In the genomic region with DNA sequence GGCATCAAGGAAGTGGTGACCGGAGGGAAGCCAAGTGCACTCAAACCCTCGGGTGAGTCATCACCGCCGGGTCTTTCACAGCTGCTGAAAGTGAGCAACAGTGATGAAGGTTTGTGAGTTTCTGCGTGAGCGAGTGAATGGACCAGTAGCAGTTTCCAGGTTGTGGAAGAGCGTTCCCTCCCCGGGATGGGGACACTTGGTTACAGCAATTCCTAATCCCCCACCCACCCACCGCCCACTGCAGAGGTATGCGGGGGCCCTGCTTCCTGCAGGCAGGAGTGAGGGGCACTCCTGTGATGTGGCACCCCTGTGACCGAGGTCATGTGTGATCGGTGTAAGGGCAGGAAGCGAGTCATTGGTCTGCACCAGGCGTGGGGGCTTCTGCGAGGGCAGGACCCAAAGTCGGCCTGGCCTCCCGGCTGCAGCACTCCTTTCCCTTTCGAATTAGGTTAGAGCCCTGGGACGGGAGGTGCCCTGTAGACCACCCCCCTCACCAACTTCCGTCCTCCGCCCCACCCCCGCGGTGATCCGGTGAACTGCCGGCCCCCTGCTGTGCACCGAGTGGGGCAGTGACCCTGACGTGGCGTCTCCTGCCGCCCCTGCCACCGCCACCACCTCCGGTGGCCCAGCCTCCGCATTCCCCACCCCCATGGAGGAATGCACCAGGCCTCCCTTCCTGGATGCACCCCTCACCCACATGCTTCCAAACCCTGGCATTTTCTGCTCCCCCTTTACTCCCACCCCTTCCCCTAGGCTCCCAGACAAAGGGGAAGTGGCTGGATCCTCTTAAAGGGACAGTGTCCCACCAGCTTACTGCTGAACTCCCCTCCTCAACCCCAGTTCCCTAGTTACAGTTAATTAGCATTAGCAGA, we compare ENCODE assay signal across 8 cellular contexts. TPM values are rescaled to one million over a fixed set of nuclear protein-coding genes. Genes with fewer than 3 reads are reported as not detected.
DNase-seq lines count a peak whose midpoint lies in the region; ATAC-seq, FAIRE-seq and TF ChIP-seq lines count a peak whose summit lies in the region.

No MANE protein-coding gene starts in this region.

- peak; percentile 80 for ATAC-seq in activated CD8-positive, alpha-beta T cell treated with anti-CD3 and anti-CD28 coated beads, Interleukin-2, amount 10 ng/mL, durations not matched to agents 7 days and 5 days

- H3K9me3 ChIP-seq in H1 (ENCODE audit: insufficient read depth in 2 of 2, low read depth in 1 of 2, low read length in 1 of 2) (peaks cover 3 to 10% of the 10 kb centered on the region in 2 experiments), mononuclear cell (ENCODE audit: low read depth, low read length) (no peaks in the 10 kb centered on the region)

- TF ChIP-seq RAD21 in H1 (IDR thresholded peaks at IDR 0.05 in 1 of 2, conservative IDR thresholded peaks at IDR 0.05 in 1 of 2; ENCODE audit: low read depth in 2 of 2, low read length in 2 of 2) = peak in 1 of 2 experiments; percentile 14; a peak in 1 of 4 replicates

- peak overlapping the region; percentile 65 to 73 for H3K4me2 ChIP-seq in H1 (ENCODE audit: insufficient read depth in 1 of 2, low read depth in 2 of 2, low read length in 2 of 2)

- H3K27me3 Mint-ChIP-seq in activated CD8-positive, alpha-beta T cell treated with anti-CD3 and anti-CD28 coated beads, Interleukin-2, amount 10 ng/mL, durations not matched to agents 7 days and 5 days (ENCODE audit: low read depth) = no peaks in the 10 kb centered on the region

- H2BK12ac ChIP-seq in H1 (ENCODE audit: low read depth, low read length) = peak overlapping the region; percentile 86

- in situ Hi-C loops in G401 (cut with HindIII; ENCODE audit: low sequenced_read_pairs) = no loop called here

- H3K4me1 ChIP-seq in H1 (replicated peaks in 1 of 4; ENCODE audit: control insufficient read depth in 3 of 4, insufficient read depth in 4 of 4, low read length in 3 of 4) (peaks cover 8 to 31% (median 26%) of the 10 kb centered on the region in 4 experiments), mononuclear cell (ENCODE audit: insufficient read depth, low read length) (peaks cover 32% of the 10 kb centered on the region)

- H2AK5ac ChIP-seq in H1 (ENCODE audit: low read depth, low read length) = peak overlapping the region; percentile 3; the same call in 1 of the 2 replicates

- H4K91ac ChIP-seq in H1 (replicated peaks; ENCODE audit: insufficient read length, low read length) = peak overlapping the region; percentile 50

- H3K23me2 ChIP-seq in H1 (ENCODE audit: low read depth, low read length) = no peaks in the 10 kb centered on the region; the same call in 1 of the 2 replicates

- peaks cover 0 to 12% of the 10 kb centered on the region in 2 experiments for H4K20me1 ChIP-seq in H1 (replicated peaks in 1 of 2; ENCODE audit: control insufficient read depth in 1 of 2, insufficient read depth in 2 of 2, low read length in 2 of 2)

- FAIRE-seq in H1 (lab: Jason Lieb, UNC) = peak; percentile 69

- H4K8ac ChIP-seq in H1 (ENCODE audit: extremely low read depth, insufficient read depth, low read length) = peak overlapping the region; percentile 88; the same call in 1 of the 2 replicates

- H2BK15ac ChIP-seq in H1 (ENCODE audit: low read length) = peak overlapping the region; percentile 72; the same call in 1 of the 2 replicates

- H3K27ac ChIP-seq in H1 (ENCODE audit: low read depth, low read length) = peak overlapping the region; percentile 52; the same call in 1 of the 2 replicates

- H3K36me3 Mint-ChIP-seq in activated CD8-positive, alpha-beta T cell treated with anti-CD3 and anti-CD28 coated beads, Interleukin-2, amount 10 ng/mL, durations not matched to agents 7 days and 5 days (ENCODE audit: low read depth) = peaks cover 37% of the 10 kb centered on the region

- no peaks in the 10 kb centered on the region for H3K9me3 Mint-ChIP-seq in activated CD8-positive, alpha-beta T cell treated with anti-CD3 and anti-CD28 coated beads, Interleukin-2, amount 10 ng/mL, durations not matched to agents 7 days and 5 days (ENCODE audit: insufficient read depth)

- H3K79me1 ChIP-seq in H1 (ENCODE audit: low read depth, low read length) = peaks cover 5% of the 10 kb centered on the region

- POLR2A ChIA-PET in activated CD8-positive, alpha-beta T cell treated with anti-CD3 and anti-CD28 coated beads, Interleukin-2, amount 10 ng/mL, durations not matched to agents 7 days and 5 days (lab: Charles Lee) = interaction anchor here (0.6 to 3.3 kb wide), 6 partner anchors 10 to 548 kb away, joined by 3 to 44 read pairs (median 4); a partner anchor contains a TSS
- POLR2A ChIA-PET in H1 (lab: Charles Lee; ENCODE audit: partially characterized antibody) = interaction anchor here (0.5 to 2.1 kb wide), 7 partner anchors 10 to 88 kb away, joined by 3 to 14 read pairs (median 3); a partner anchor contains a TSS

- no peak overlapping the region for H3K56ac ChIP-seq in H1 (replicated peaks; ENCODE audit: insufficient read length, low read depth, low read length)

- H3K4me1 Mint-ChIP-seq in activated CD8-positive, alpha-beta T cell treated with anti-CD3 and anti-CD28 coated beads, Interleukin-2, amount 10 ng/mL, durations not matched to agents 7 days and 5 days (ENCODE audit: low read depth) = peaks cover 39% of the 10 kb centered on the region

- peak overlapping the region; percentile 93 for H2BK5ac ChIP-seq in H1 (ENCODE audit: low read depth, low read length)

- H4K5ac ChIP-seq in H1 (ENCODE audit: insufficient read length, low read depth, low read length) = peak overlapping the region; percentile 53

- no peak overlapping the region for H2BK120ac ChIP-seq in H1 (replicated peaks; ENCODE audit: low read depth, low read length)

- H3K4me3 ChIP-seq in H1 (ENCODE audit: extremely low read depth in 1 of 4, insufficient read depth in 2 of 4, low read depth in 3 of 4, low read length in 4 of 4) (peak overlapping the region; percentile 1 to 51 (median 20); a peak in 6 of 8 replicates), mononuclear cell (ENCODE audit: low read length) (peak overlapping the region; percentile 53)

- H3K27me3 ChIP-seq in H1 (replicated peaks in 1 of 4; ENCODE audit: control insufficient read depth in 3 of 4, extremely low read depth in 1 of 4, insufficient read depth in 3 of 4, low read length in 3 of 4) (no peaks in the 10 kb centered on the region), mononuclear cell (ENCODE audit: insufficient read depth, low read length) (no peaks in the 10 kb centered on the region)

- no peak overlapping the region for H3K14ac ChIP-seq in H1 (ENCODE audit: insufficient read length)

- no peak overlapping the region for H2AFZ ChIP-seq in H1 (ENCODE audit: low read length)

- TF ChIP-seq EP300 in H1 (IDR thresholded peaks at IDR 0.05; ENCODE audit: borderline replicate concordance in 1 of 2, low read depth in 2 of 2, low read length in 2 of 2) = no peak

- DNase-seq in G401 (ENCODE audit: low spot score) (peak; percentile 32), H4 (ENCODE audit: low spot score) (peak; percentile 98), NCI-H2029 (lab: John Stamatoyannopoulos, UW) (peak; percentile 82), H1 (ENCODE audit: low read depth in 1 of 2, low spot score in 2 of 2) (peak; percentile 79 to 87), mesenteric fat pad (ENCODE audit: low spot score) (no peak)
- DNase-seq in activated CD8-positive, alpha-beta T cell treated with anti-CD3 and anti-CD28 coated beads, Interleukin-2, amount 10 ng/mL, durations not matched to agents 7 days and 5 days = peak; percentile 88
- peak; percentile 62 to 74 for DNase-seq in stimulated activated CD8-positive, alpha-beta memory T cell treated with anti-CD3 and anti-CD28 coated beads, Interleukin-2, amount 100 ng/mL, for 48 hours (ENCODE audit: low read depth in 2 of 2)

- H3K9ac ChIP-seq in H1 (replicated peaks in 1 of 4; ENCODE audit: extremely low read depth in 1 of 4, low read depth in 3 of 4, low read length in 3 of 4) = peak overlapping the region in 2 of 4 experiments; percentile 28 to 29; a peak in 3 of 7 replicates

- no peak overlapping the region for H3K4ac ChIP-seq in H1 (replicated peaks; ENCODE audit: insufficient read length, low read depth, low read length)

- 16% methylated on average over 20 of the region's 32 CpGs; no CpG with 5 or more reads in 1 of the 2 experiments for WGBS in H1 (ENCODE audit: extremely low coverage in 1 of 2, insufficient coverage in 1 of 2, insufficient read length in 1 of 2, insufficient replicate concordance in 2 of 2, low coverage in 1 of 2, low lambda C conversion rate in 2 of 2, missing lambda C conversion rate in 1 of 2), 2 experiments

- peak overlapping the region; percentile 80; the same call in 1 of the 2 replicates for H2BK20ac ChIP-seq in H1 (ENCODE audit: low read length)

- no peak for TF ChIP-seq CTCF in H1 (IDR thresholded peaks at IDR 0.05; ENCODE audit: control extremely low read depth in 1 of 3, insufficient read depth in 1 of 3, low read depth in 1 of 3, low read length in 3 of 3)

- H3K27ac Mint-ChIP-seq in activated CD8-positive, alpha-beta T cell treated with anti-CD3 and anti-CD28 coated beads, Interleukin-2, amount 10 ng/mL, durations not matched to agents 7 days and 5 days = peak overlapping the region; percentile 91

- peak overlapping the region; percentile 98 for H3K18ac ChIP-seq in H1 (ENCODE audit: extremely low read depth, low read length)

- H3K36me3 ChIP-seq in H1 (ENCODE audit: control insufficient read depth in 2 of 4, insufficient read depth in 4 of 4, low read length in 3 of 4) = peaks cover 6 to 27% (median 16%) of the 10 kb centered on the region in 4 experiments

- TF ChIP-seq POLR2A in H1 (IDR thresholded peaks at IDR 0.05; ENCODE audit: control extremely low read depth in 1 of 2, low read depth in 2 of 2, low read length in 2 of 2) = 0 out of 3 replicates have a peak, but pooled peaks of 1 of the 2 experiments have one; percentile 36

- H3K4me3 Mint-ChIP-seq in activated CD8-positive, alpha-beta T cell treated with anti-CD3 and anti-CD28 coated beads, Interleukin-2, amount 10 ng/mL, durations not matched to agents 7 days and 5 days = peak overlapping the region; percentile 87

- no peak overlapping the region for H3K23ac ChIP-seq in H1 (ENCODE audit: insufficient read length)

- peaks cover 0 to 5% of the 10 kb centered on the region in 2 experiments; a peak in 1 of 4 replicates for H3K79me2 ChIP-seq in H1 (ENCODE audit: control insufficient read depth in 1 of 2, insufficient read depth in 2 of 2, low read length in 2 of 2)

- CTCF ChIA-PET in activated CD8-positive, alpha-beta T cell treated with anti-CD3 and anti-CD28 coated beads, Interleukin-2, amount 10 ng/mL, durations not matched to agents 7 days and 5 days (lab: Charles Lee) = interaction anchor here (1.3 kb wide), 1 partner anchor 11 kb away, joined by 4 read pairs; a partner anchor contains a TSS
- CTCF ChIA-PET in H1 (lab: Charles Lee; ENCODE audit: partially characterized antibody) = interaction anchor here (0.6 to 2.6 kb wide), 4 partner anchors 11 to 112 kb away, joined by 3 to 10 read pairs (median 4); a partner anchor contains a TSS

RNA-seq across cellular contexts. Expression of a gene that starts 10.9 kb away (rescaled TPM):
- total RNA-seq in G401 (2014; rRNA removed; shearing (Covaris generic)) = 39.1 and 49.4 TPM in 2 replicates
- 44.0 and 47.6 TPM in 2 replicates for total RNA-seq in H4 (2014; rRNA removed; shearing (Covaris generic))
- total RNA-seq in activated CD8-positive, alpha-beta T cell treated with anti-CD3 and anti-CD28 coated beads, Interleukin-2, amount 10 ng/mL, durations not matched to agents 7 days and 5 days = 10 to 100 TPM; 33.5 to 37.6 TPM
- total RNA-seq in H1 (2021; fragmentation: NEBNext Ultra II Directional; extraction: Animal tissue kit (Norgen Biotek cat#: 25700)) = 92.1 and 93.5 TPM in 2 replicates
- polyA plus RNA-seq in H1 (2011; rRNA removed) = 108 and 172 TPM in 2 replicates
- 82.7 TPM for polyA plus RNA-seq in H1 (2011; cell fraction: cytosol; rRNA removed)
- 129 TPM for polyA plus RNA-seq in H1 (2011; cell fraction: nucleus; rRNA removed)
- polyA plus RNA-seq in H1 (2012, experiment 1 of 2) = 63.0 to 88.9 TPM (median 81.1 TPM) in 4 replicates
- 77.4 TPM for polyA plus RNA-seq in H1 (2012, experiment 2 of 2)
- 44.8 TPM for polyA plus RNA-seq in H1 (2013, experiment 1 of 2)
- 46.9 TPM for polyA plus RNA-seq in H1 (2013, experiment 2 of 2)
- polyA minus RNA-seq in H1 (2011; rRNA and poly(A)+ RNA removed) = 72.5 and 119 TPM in 2 replicates
- 61.9 TPM for polyA minus RNA-seq in H1 (2011; cell fraction: cytosol; rRNA and poly(A)+ RNA removed)
- 34.6 TPM for polyA minus RNA-seq in H1 (2011; cell fraction: nucleus; rRNA and poly(A)+ RNA removed)
- total RNA-seq in mononuclear cell = 15.2 TPM
- 23.1 TPM for total RNA-seq in mesenteric fat pad
